Comparison of ENCODE assay signal across 14 cellular contexts in the genomic region with DNA sequence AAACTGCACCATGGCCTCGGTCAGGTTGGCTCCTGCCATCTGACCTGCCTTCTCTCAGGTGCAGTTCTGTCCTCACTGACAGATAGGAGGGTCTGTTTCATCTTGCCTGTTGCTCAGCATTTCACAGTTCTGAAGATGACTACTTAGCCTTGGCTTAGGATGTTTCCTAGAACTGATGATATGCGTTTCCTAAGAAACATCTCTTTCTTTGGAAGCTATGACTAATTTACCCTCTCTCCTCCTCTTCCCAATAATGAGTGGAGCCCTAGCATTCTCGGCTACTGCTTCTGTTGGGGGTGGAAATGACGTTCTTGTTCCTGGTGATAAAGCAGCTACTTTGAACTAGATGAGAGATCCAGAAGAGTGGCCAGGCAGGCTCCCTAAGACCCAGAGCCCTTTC. TPM values are rescaled to one million over a fixed set of nuclear protein-coding genes. Genes with fewer than 3 reads are reported as not detected.
DNase-seq lines count a peak whose midpoint lies in the region; ATAC-seq and TF ChIP-seq lines count a peak whose summit lies in the region.
"Had no signal": no experiment of that assay in that cellular context is flagged by ENCODE, and none has a peak within 500 bp of the region (broad histone marks: within the 10 kb centered on the region; RNA-seq: fewer than 3 reads in every experiment).

No MANE protein-coding gene starts in this region.

- H3K27ac ChIP-seq in epithelial cell of prostate (peak overlapping the region; percentile 78), Peyer's patch (no peak overlapping the region)
- H3K27ac ChIP-seq: parathyroid adenoma had no signal

- H3K27me3 ChIP-seq in Peyer's patch: no peaks in the 10 kb centered on the region

- no peak for TF ChIP-seq CTCF in omental fat pad (IDR thresholded peaks at IDR 0.05)
- no peak for TF ChIP-seq CTCF in Peyer's patch (IDR thresholded peaks at IDR 0.05)

- TF ChIP-seq POLR2A in Peyer's patch (IDR thresholded peaks at IDR 0.05): no peak

- no peaks in the 10 kb centered on the region for H3K4me1 ChIP-seq in Peyer's patch
- H3K4me1 ChIP-seq: Caco-2, parathyroid adenoma had no signal

- H3K9me3 ChIP-seq in Peyer's patch: no peaks in the 10 kb centered on the region
- H3K9me3 ChIP-seq: Caco-2 had no signal

- peak; percentile 38 for ATAC-seq in omental fat pad (ENCODE audit: low FRiP score)

- no peak overlapping the region for H3K4me3 ChIP-seq in Peyer's patch

- H3K36me3 ChIP-seq in Peyer's patch: no peaks in the 10 kb centered on the region

- peak; percentile 80 for DNase-seq in AG20443 (ENCODE audit: low spot score)
- DNase-seq in RPMI7951 (ENCODE audit: low read depth): peak; percentile 21
- peak; percentile 31 for DNase-seq in epithelial cell of prostate (ENCODE audit: low read depth, low spot score)
- DNase-seq in omental fat pad (ENCODE audit: low spot score): no peak
- DNase-seq in NCI-H526 (lab: John Stamatoyannopoulos, UW): no peak
- no peak for DNase-seq in Peyer's patch
- no peak for DNase-seq in activated naive CD4-positive, alpha-beta T cell (lab: John Stamatoyannopoulos, UW)
- DNase-seq in NK-92 treated with Interleukin-12 subunit alpha and Interleukin-12 subunit beta, amount 100 ng/mL, for 24 hours (lab: John Stamatoyannopoulos, UW): no peak
- DNase-seq: Caco-2; stimulated activated CD4-positive, alpha-beta T cell treated with anti-CD3 and anti-CD28 coated beads, Interleukin-1b, Interleukin-23, amount 100 ng/mL, for 48 hours; stimulated activated naive CD4-positive, alpha-beta T cell treated with Interleukin-2 at 50 U/mL for 16 hours; SW 1271 had no signal

RNA-seq across cellular contexts. Expression of gene DUOX1, which starts 27.3 kb away (rescaled TPM):
- not detected in 2 replicates for total RNA-seq in RPMI7951 (2014; rRNA removed; shearing (Covaris generic))
- 1 to 10 TPM; 1.4 to 6.9 (median 2.0) TPM for total RNA-seq in omental fat pad
- total RNA-seq in Peyer's patch: under 1 TPM in 2 of 4 donors, not detected in 2; 0.35 to 0.54 TPM
- total RNA-seq: dermis microvascular lymphatic vessel endothelial cell had no signal

RNA-seq across cellular contexts. Expression of gene DUOXA1, which starts 27.4 kb away (rescaled TPM):
- not detected in 2 replicates for total RNA-seq in RPMI7951 (2014; rRNA removed; shearing (Covaris generic))
- total RNA-seq in omental fat pad: 1 to 10 TPM in 3 of 4 donors, under 1 TPM in 1; 0.95 to 1.9 (median 1.4) TPM
- 1 to 10 TPM in 1 of 4 donors, not detected in 3; 1.2 TPM for total RNA-seq in Peyer's patch
- total RNA-seq: Caco-2, dermis microvascular lymphatic vessel endothelial cell had no signal

RNA-seq across cellular contexts. Expression of gene SHF, which starts 30.7 kb away (rescaled TPM):
- total RNA-seq in RPMI7951 (2014; rRNA removed; shearing (Covaris generic)): 2.3 and 4.4 TPM in 2 replicates
- 10 to 100 TPM in 1 of 4 donors, 1 to 10 TPM in 3; 1.9 to 10.5 (median 3.7) TPM for total RNA-seq in omental fat pad
- 10 to 100 TPM in 2 of 4 donors, 1 to 10 TPM in 2; 5.8 to 20.6 (median 11.2) TPM for total RNA-seq in Peyer's patch

RNA-seq across cellular contexts. Expression of gene DUOXA2, which starts 42.9 kb away (rescaled TPM):
- total RNA-seq in RPMI7951 (2014; rRNA removed; shearing (Covaris generic)): not detected in 2 replicates
- total RNA-seq in omental fat pad (not detected), Peyer's patch (under 1 TPM in 1 of 4 donors, not detected in 3; 0.67 TPM)
- total RNA-seq: dermis microvascular lymphatic vessel endothelial cell had no signal

RNA-seq across cellular contexts. Expression of gene DUOX2, which starts 43.1 kb away (rescaled TPM):
- not detected in 2 replicates for total RNA-seq in RPMI7951 (2014; rRNA removed; shearing (Covaris generic))
- total RNA-seq in omental fat pad: under 1 TPM in 3 of 4 donors, not detected in 1; 0.13 to 0.65 (median 0.47) TPM
- total RNA-seq in Peyer's patch: 1 to 10 TPM in 2 of 4 donors, under 1 TPM in 2; 0.19 to 3.3 (median 1.6) TPM
- total RNA-seq: dermis microvascular lymphatic vessel endothelial cell had no signal

Comparison
In these comparisons a context has a peak if more than half of its experiments do, and no peak if none do; other contexts are left out.
1. DNase-seq: peak in AG20443 (single experiment), RPMI7951 (single experiment) and epithelial cell of prostate (single experiment); none in omental fat pad (single experiment), NCI-H526 (0 of 2), Peyer's patch (0 of 3), activated naive CD4-positive, alpha-beta T cell (0 of 4) and NK-92 treated with Interleukin-12 subunit alpha and Interleukin-12 subunit beta, amount 100 ng/mL, for 24 hours (single experiment).